In genomic region chr11:18010271-18010670, GRCh38 we compare ENCODE assay signal across 16 cellular contexts. TPM values are rescaled to one million over a fixed set of nuclear protein-coding genes. Genes with fewer than 3 reads are reported as not detected.
DNase-seq lines count a peak whose midpoint lies in the region; ATAC-seq lines count a peak whose summit lies in the region.
"Had no signal": no experiment of that assay in that cellular context is flagged by ENCODE, and none has a peak within 500 bp of the region (broad histone marks: within the 10 kb centered on the region; RNA-seq: fewer than 3 reads in every experiment).

No MANE protein-coding gene starts in this region.

- no peaks in the 10 kb centered on the region for H3K9me3 ChIP-seq in Karpas-422 (ENCODE audit: low read length)
- no peaks in the 10 kb centered on the region for H3K9me3 ChIP-seq in effector memory CD4-positive, alpha-beta T cell (ENCODE audit: control insufficient read depth, low read length)

- no peaks in the 10 kb centered on the region for H3K27me3 Mint-ChIP-seq in activated naive CD8-positive, alpha-beta T cell
- no peaks in the 10 kb centered on the region for H3K27me3 Mint-ChIP-seq in activated naive CD8-positive, alpha-beta T cell treated with anti-CD3 and anti-CD28 coated beads, Interleukin-2, amount 50 U/mL, for 24 hours
- no peaks in the 10 kb centered on the region for H3K27me3 Mint-ChIP-seq in activated CD8-positive, alpha-beta T cell treated with anti-CD3 and anti-CD28 coated beads, Interleukin-2, amount 10 ng/mL, durations not matched to agents 7 days and 5 days (ENCODE audit: low read depth)
- H3K27me3 Mint-ChIP-seq: stimulated activated memory B cell treated with anti-CD40 and anti-IgM and Interleukin-4, amounts not matched to agents 10 μg/mL and 1 μg/mL and 100 μg/mL, for 72 hours had no signal

- H3K4me2 ChIP-seq in Karpas-422 (ENCODE audit: low read depth, low read length, poor library complexity, severe bottlenecking): peak overlapping the region; percentile 97

- peak overlapping the region; percentile 67 for H3K27ac Mint-ChIP-seq in activated naive CD8-positive, alpha-beta T cell
- no peak overlapping the region for H3K27ac Mint-ChIP-seq in activated naive CD8-positive, alpha-beta T cell treated with anti-CD3 and anti-CD28 coated beads, Interleukin-2, amount 50 U/mL, for 24 hours
- peak overlapping the region; percentile 18 for H3K27ac Mint-ChIP-seq in activated CD8-positive, alpha-beta T cell treated with anti-CD3 and anti-CD28 coated beads, Interleukin-2, amount 10 ng/mL, durations not matched to agents 7 days and 5 days

- peaks cover 4% of the 10 kb centered on the region for H3K36me3 Mint-ChIP-seq in activated naive CD8-positive, alpha-beta T cell
- H3K36me3 Mint-ChIP-seq in activated naive CD8-positive, alpha-beta T cell treated with anti-CD3 and anti-CD28 coated beads, Interleukin-2, amount 50 U/mL, for 24 hours (ENCODE audit: low read depth): peaks cover 9% of the 10 kb centered on the region
- peaks cover 6% of the 10 kb centered on the region for H3K36me3 Mint-ChIP-seq in activated CD8-positive, alpha-beta T cell treated with anti-CD3 and anti-CD28 coated beads, Interleukin-2, amount 10 ng/mL, durations not matched to agents 7 days and 5 days (ENCODE audit: low read depth)

- H2AFZ ChIP-seq in Karpas-422 (ENCODE audit: low read length): no peak overlapping the region

- no peak overlapping the region for H3K4me3 ChIP-seq in Karpas-422 (ENCODE audit: low read length)
- no peak overlapping the region for H3K4me3 ChIP-seq in effector memory CD4-positive, alpha-beta T cell (ENCODE audit: insufficient read depth, low read depth, low read length, poor library complexity, severe bottlenecking)
- H3K4me3 ChIP-seq: coronary artery had no signal

- no peak for DNase-seq in activated naive CD8-positive, alpha-beta T cell treated with anti-CD3 and anti-CD28 coated beads, Interleukin-2, amount 50 U/mL, for 24 hours
- DNase-seq in Karpas-422 (peak; percentile 48), posterior vena cava (ENCODE audit: low spot score) (no peak), iPS-NIHi7 (ENCODE audit: extremely low spot score) (no peak)
- DNase-seq in activated CD8-positive, alpha-beta T cell treated with anti-CD3 and anti-CD28 coated beads, Interleukin-2, amount 10 ng/mL, durations not matched to agents 7 days and 5 days: no peak
- DNase-seq in effector memory CD4-positive, alpha-beta T cell: no peak
- DNase-seq: activated CD4-positive, CD25-positive, alpha-beta regulatory T cell treated with anti-CD3 and anti-CD28 coated beads, Interleukin-2, amount 50 U/mL, for 72 hours; AML-193; DMS79 treated with DMSO at 0.1 percent for 48 hours; NCI-H1105 treated with DMSO at 0.1 percent for 48 hours; NCI-H226; trophoblast cell had no signal

- peaks cover 33% of the 10 kb centered on the region for H3K4me1 Mint-ChIP-seq in activated naive CD8-positive, alpha-beta T cell (ENCODE audit: low read depth)
- peaks cover 41% of the 10 kb centered on the region for H3K4me1 Mint-ChIP-seq in activated naive CD8-positive, alpha-beta T cell treated with anti-CD3 and anti-CD28 coated beads, Interleukin-2, amount 50 U/mL, for 24 hours
- H3K4me1 Mint-ChIP-seq in activated CD8-positive, alpha-beta T cell treated with anti-CD3 and anti-CD28 coated beads, Interleukin-2, amount 10 ng/mL, durations not matched to agents 7 days and 5 days (ENCODE audit: low read depth): peaks cover 34% of the 10 kb centered on the region

- H3K4me3 Mint-ChIP-seq in activated naive CD8-positive, alpha-beta T cell: no peak overlapping the region
- no peak overlapping the region for H3K4me3 Mint-ChIP-seq in activated naive CD8-positive, alpha-beta T cell treated with anti-CD3 and anti-CD28 coated beads, Interleukin-2, amount 50 U/mL, for 24 hours
- H3K4me3 Mint-ChIP-seq in activated CD8-positive, alpha-beta T cell treated with anti-CD3 and anti-CD28 coated beads, Interleukin-2, amount 10 ng/mL, durations not matched to agents 7 days and 5 days: no peak overlapping the region
- H3K4me3 Mint-ChIP-seq: stimulated activated memory B cell treated with anti-CD40 and anti-IgM and Interleukin-4, amounts not matched to agents 10 μg/mL and 1 μg/mL and 100 μg/mL, for 72 hours had no signal

- no peaks in the 10 kb centered on the region for H3K27me3 ChIP-seq in Karpas-422 (ENCODE audit: low read length)
- H3K27me3 ChIP-seq in effector memory CD4-positive, alpha-beta T cell (replicated peaks; ENCODE audit: control insufficient read depth, insufficient read depth, low read length, poor library complexity, severe bottlenecking): no peaks in the 10 kb centered on the region

- CTCF ChIA-PET in activated CD8-positive, alpha-beta T cell treated with anti-CD3 and anti-CD28 coated beads, Interleukin-2, amount 10 ng/mL, durations not matched to agents 7 days and 5 days (lab: Charles Lee): interaction anchor here (0.5 to 1.7 kb wide), 5 partner anchors 10 to 279 kb away, joined by 3 to 6 read pairs (median 4); no protein-coding TSS in a partner anchor

- H3K9me3 Mint-ChIP-seq in activated naive CD8-positive, alpha-beta T cell (ENCODE audit: low read depth): no peaks in the 10 kb centered on the region
- no peaks in the 10 kb centered on the region for H3K9me3 Mint-ChIP-seq in activated naive CD8-positive, alpha-beta T cell treated with anti-CD3 and anti-CD28 coated beads, Interleukin-2, amount 50 U/mL, for 24 hours
- H3K9me3 Mint-ChIP-seq in activated CD8-positive, alpha-beta T cell treated with anti-CD3 and anti-CD28 coated beads, Interleukin-2, amount 10 ng/mL, durations not matched to agents 7 days and 5 days (ENCODE audit: insufficient read depth): no peaks in the 10 kb centered on the region
- H3K9me3 Mint-ChIP-seq: stimulated activated memory B cell treated with anti-CD40 and anti-IgM and Interleukin-4, amounts not matched to agents 10 μg/mL and 1 μg/mL and 100 μg/mL, for 72 hours had no signal

- peaks cover 20% of the 10 kb centered on the region for H3K36me3 ChIP-seq in Karpas-422 (ENCODE audit: insufficient read depth, low read length)
- peaks cover 18% of the 10 kb centered on the region for H3K36me3 ChIP-seq in effector memory CD4-positive, alpha-beta T cell (ENCODE audit: control insufficient read depth, insufficient read depth, low read length)

- POLR2A ChIA-PET in activated CD8-positive, alpha-beta T cell treated with anti-CD3 and anti-CD28 coated beads, Interleukin-2, amount 10 ng/mL, durations not matched to agents 7 days and 5 days (lab: Charles Lee): no interaction called here

- H3K9me2 ChIP-seq in Karpas-422 (replicated peaks; ENCODE audit: insufficient read depth, low read length): no peaks in the 10 kb centered on the region

- H3K27ac ChIP-seq in Karpas-422 (ENCODE audit: low read length): no peak overlapping the region
- H3K27ac ChIP-seq in effector memory CD4-positive, alpha-beta T cell (ENCODE audit: insufficient read depth, low read length, poor library complexity, severe bottlenecking): no peak overlapping the region
- H3K27ac ChIP-seq: coronary artery had no signal

- peaks cover 69% of the 10 kb centered on the region for H3K79me2 ChIP-seq in Karpas-422 (ENCODE audit: low read length)

- no peaks in the 10 kb centered on the region for H4K20me1 ChIP-seq in Karpas-422 (ENCODE audit: insufficient read depth, low read depth, low read length)

- H3K9ac ChIP-seq in Karpas-422 (ENCODE audit: low read length): no peak overlapping the region

- intact Hi-C loops in posterior vena cava (cut with DNase I): no loop called here

- H3K4me1 ChIP-seq in Karpas-422 (ENCODE audit: low read length): peaks cover 38% of the 10 kb centered on the region
- H3K4me1 ChIP-seq in effector memory CD4-positive, alpha-beta T cell (ENCODE audit: control insufficient read depth, insufficient read depth, low read length, poor library complexity, severe bottlenecking): peaks cover 7% of the 10 kb centered on the region

- no peak for ATAC-seq in activated naive CD8-positive, alpha-beta T cell treated with anti-CD3 and anti-CD28 coated beads, Interleukin-2, amount 50 U/mL, for 24 hours
- no peak for ATAC-seq in activated CD8-positive, alpha-beta T cell treated with anti-CD3 and anti-CD28 coated beads, Interleukin-2, amount 10 ng/mL, durations not matched to agents 7 days and 5 days
- no peak for ATAC-seq in HG03280 (IDR thresholded peaks at IDR 0.05; ENCODE audit: unreplicated experiment)
- ATAC-seq: stimulated activated memory B cell treated with anti-CD40 and anti-IgM and Interleukin-4, amounts not matched to agents 10 μg/mL and 1 μg/mL and 100 μg/mL, for 72 hours had no signal

RNA-seq across cellular contexts. Expression of gene SERGEF, which starts 2.6 kb away (rescaled TPM):
- 47.0 and 71.1 TPM in 2 replicates for total RNA-seq in Karpas-422 (2014; rRNA removed; shearing (Covaris generic); ENCODE audit: low replicate concordance)
- total RNA-seq in activated CD8-positive, alpha-beta T cell treated with anti-CD3 and anti-CD28 coated beads, Interleukin-2, amount 10 ng/mL, durations not matched to agents 7 days and 5 days: 10 to 100 TPM; 31.9 to 35.4 TPM
- 10 to 100 TPM; 32.6 to 37.9 TPM for total RNA-seq in posterior vena cava

RNA-seq across cellular contexts. Expression of gene TPH1, which starts 35.8 kb away (rescaled TPM):
- 0.56 and 0.65 TPM in 2 replicates for total RNA-seq in Karpas-422 (2014; rRNA removed; shearing (Covaris generic); ENCODE audit: low replicate concordance)
- under 1 TPM; 0.21 to 0.55 TPM for total RNA-seq in activated CD8-positive, alpha-beta T cell treated with anti-CD3 and anti-CD28 coated beads, Interleukin-2, amount 10 ng/mL, durations not matched to agents 7 days and 5 days
- total RNA-seq in posterior vena cava: under 1 TPM; 0.33 to 0.65 TPM
